ENCODE assay signal across 21 cellular contexts in the genomic region with DNA sequence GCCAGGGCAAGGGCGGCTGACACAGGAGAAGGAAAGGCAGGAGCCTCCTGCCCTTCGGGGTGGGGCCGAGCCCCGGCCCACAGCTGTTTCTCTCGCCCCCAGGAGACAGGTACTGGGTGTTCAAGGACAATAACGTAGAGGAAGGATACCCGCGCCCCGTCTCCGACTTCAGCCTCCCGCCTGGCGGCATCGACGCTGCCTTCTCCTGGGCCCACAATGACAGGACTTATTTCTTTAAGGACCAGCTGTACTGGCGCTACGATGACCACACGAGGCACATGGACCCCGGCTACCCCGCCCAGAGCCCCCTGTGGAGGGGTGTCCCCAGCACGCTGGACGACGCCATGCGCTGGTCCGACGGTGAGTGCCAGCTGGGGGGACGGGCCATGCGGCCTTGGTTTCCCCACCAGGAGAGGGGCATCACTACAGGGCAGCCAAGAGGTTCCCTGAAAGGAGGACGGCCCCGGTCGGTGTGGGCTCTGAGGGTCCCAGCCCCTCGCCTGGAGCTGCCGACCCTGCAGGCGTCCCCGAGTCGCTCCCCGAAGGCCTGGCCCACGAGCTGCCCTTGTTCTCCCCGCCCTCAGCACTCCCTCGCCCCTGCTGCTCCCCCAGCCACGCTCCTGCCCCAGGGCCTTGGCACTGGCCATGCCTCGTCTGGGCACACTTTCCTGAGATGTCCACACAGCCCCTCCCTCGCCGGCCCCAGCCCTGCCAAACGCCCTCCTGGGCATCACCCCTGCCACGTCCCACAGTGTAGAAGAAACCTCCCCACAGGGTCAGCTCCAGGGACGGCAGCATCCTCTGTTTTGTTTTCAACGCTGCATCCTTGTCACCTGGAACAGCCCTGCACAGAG. TPM values are rescaled to one million over a fixed set of nuclear protein-coding genes. Genes with fewer than 3 reads are reported as not detected.
DNase-seq lines count a peak whose midpoint lies in the region; ATAC-seq and TF ChIP-seq lines count a peak whose summit lies in the region.
"Had no signal": no experiment of that assay in that cellular context is flagged by ENCODE, and none has a peak within 500 bp of the region (broad histone marks: within the 10 kb centered on the region; RNA-seq: fewer than 3 reads in every experiment).

No MANE protein-coding gene starts in this region.

- no peaks in the 10 kb centered on the region for H3K27me3 Mint-ChIP-seq in chondrocyte (ENCODE audit: low read depth)
- H3K27me3 Mint-ChIP-seq: B cell; CD4-positive, alpha-beta memory T cell; CD4-positive, CD25-positive, alpha-beta regulatory T cell had no signal

- H3K9me3 ChIP-seq in BLaER1 (no peaks in the 10 kb centered on the region), HEK293 (ENCODE audit: control insufficient read depth, insufficient read depth, low read depth, low read length) (no peaks in the 10 kb centered on the region), osteoblast (ENCODE audit: low read depth, low read length) (no peaks in the 10 kb centered on the region)
- H3K9me3 ChIP-seq: A549 had no signal

- H3K27ac Mint-ChIP-seq in chondrocyte (ENCODE audit: unreplicated experiment), result no peak overlapping the region
- H3K27ac Mint-ChIP-seq: B cell; CD4-positive, alpha-beta memory T cell; CD4-positive, CD25-positive, alpha-beta regulatory T cell; CD8-positive, alpha-beta memory T cell had no signal

- peaks cover 32% of the 10 kb centered on the region for H3K36me3 ChIP-seq in BLaER1
- peaks cover 0 to 3% of the 10 kb centered on the region in 2 experiments; a peak in 1 of 3 replicates for H3K36me3 ChIP-seq in HEK293 (ENCODE audit: control insufficient read depth in 2 of 2, insufficient read depth in 1 of 2, low read length in 2 of 2)
- H3K36me3 ChIP-seq in osteoblast (ENCODE audit: insufficient read depth, low read length), result no peaks in the 10 kb centered on the region

- H3K4me2 ChIP-seq in BLaER1 (peak overlapping the region; percentile 93; the same call in 1 of the 2 replicates), osteoblast (ENCODE audit: insufficient read depth, low read length) (no peak overlapping the region)

- H3K4me3 ChIP-seq in BLaER1 (no peak overlapping the region), HEK293 (ENCODE audit: low read depth, low read length) (no peak overlapping the region), osteoblast (ENCODE audit: insufficient read depth, low read length) (no peak overlapping the region)
- H3K4me3 ChIP-seq: A549, GM12878 had no signal

- peak; percentile 82 for DNase-seq in chondrocyte (ENCODE audit: low spot score)
- peak; percentile 30 for DNase-seq in osteoblast (ENCODE audit: insufficient read length, low spot score, missing footprints)
- DNase-seq in SKM-1 (lab: John Stamatoyannopoulos, UW; ENCODE audit: unreplicated experiment), result no peak
- no peak for DNase-seq in activated effector memory CD4-positive, alpha-beta T cell treated with anti-CD3 and anti-CD28 coated beads, Interleukin-2, amount 50 U/mL, for 16 hours
- DNase-seq in GM10248 (ENCODE audit: extremely low spot score), result no peak
- DNase-seq: AML-193; C1 segment of cervical spinal cord; CD4-positive, alpha-beta memory T cell; CD4-positive, CD25-positive, alpha-beta regulatory T cell; CD8-positive, alpha-beta memory T cell; COR-L47; DMS79 treated with DMSO at 0.1 percent for 48 hours; GF-D8 had no signal

- H4K20me1 ChIP-seq in BLaER1, result peaks cover 13% of the 10 kb centered on the region
- no peaks in the 10 kb centered on the region for H4K20me1 ChIP-seq in osteoblast (ENCODE audit: insufficient read depth, low read length)

- no peaks in the 10 kb centered on the region for H3K36me3 Mint-ChIP-seq in chondrocyte (ENCODE audit: low read depth)
- H3K36me3 Mint-ChIP-seq: CD4-positive, alpha-beta memory T cell; CD4-positive, CD25-positive, alpha-beta regulatory T cell; CD8-positive, alpha-beta memory T cell had no signal

- CTCF ChIA-PET in HEK293 (lab: Yijun Ruan, JAX) (no interaction called here), GM10248 (lab: Yijun Ruan, JAX) (no interaction called here)

- POLR2A ChIA-PET in HEK293 (lab: Yijun Ruan, JAX), result no interaction called here
- POLR2A ChIA-PET in GM10248 (lab: Yijun Ruan, JAX), result no interaction called here

- H3K27me3 ChIP-seq in BLaER1, result no peaks in the 10 kb centered on the region
- H3K27me3 ChIP-seq in osteoblast (ENCODE audit: insufficient read depth, low read length), result no peaks in the 10 kb centered on the region

- H3K27ac ChIP-seq in BLaER1, result no peak overlapping the region
- no peak overlapping the region for H3K27ac ChIP-seq in HEK293 (ENCODE audit: extremely low read depth, low read depth, low read length)
- no peak overlapping the region for H3K27ac ChIP-seq in osteoblast (ENCODE audit: low read depth, low read length)
- H3K27ac ChIP-seq: 22Rv1 had no signal

- H3K9ac ChIP-seq in BLaER1, result no peak overlapping the region

- no peak overlapping the region for H2AFZ ChIP-seq in osteoblast (ENCODE audit: low read length)

- H3K9me3 Mint-ChIP-seq in chondrocyte (ENCODE audit: low read depth), result no peaks in the 10 kb centered on the region
- H3K9me3 Mint-ChIP-seq: CD4-positive, alpha-beta memory T cell; CD4-positive, CD25-positive, alpha-beta regulatory T cell; CD8-positive, alpha-beta memory T cell had no signal

- H3K4me3 Mint-ChIP-seq in chondrocyte (ENCODE audit: unreplicated experiment), result no peak overlapping the region
- H3K4me3 Mint-ChIP-seq: B cell; CD14-positive monocyte; CD4-positive, alpha-beta memory T cell; CD4-positive, CD25-positive, alpha-beta regulatory T cell; CD8-positive, alpha-beta memory T cell had no signal

- no peaks in the 10 kb centered on the region for H3K4me1 Mint-ChIP-seq in chondrocyte (ENCODE audit: low read depth)
- H3K4me1 Mint-ChIP-seq: CD4-positive, alpha-beta memory T cell; CD4-positive, CD25-positive, alpha-beta regulatory T cell; CD8-positive, alpha-beta memory T cell had no signal

- TF ChIP-seq CTCF in HEK293 (tag by site-specific recombination; IDR thresholded peaks at IDR 0.05) (no peak), chondrocyte (IDR thresholded peaks at IDR 0.05) (no peak), osteoblast (IDR thresholded peaks at IDR 0.05; ENCODE audit: extremely low read depth, low read depth, low read length) (no peak), GM10248 (IDR thresholded peaks at IDR 0.05; ENCODE audit: control extremely low read depth, extremely low read depth, low read depth, missing control alignments) (no peak)

- ATAC-seq in GM19351 (IDR thresholded peaks at IDR 0.05; ENCODE audit: unreplicated experiment), result no peak
- ATAC-seq: GM12878 had no signal

- peaks cover 53% of the 10 kb centered on the region for H3K4me1 ChIP-seq in BLaER1
- H3K4me1 ChIP-seq in HEK293 (ENCODE audit: control insufficient read depth, insufficient read depth, low read length), result no peaks in the 10 kb centered on the region
- H3K4me1 ChIP-seq in osteoblast (ENCODE audit: insufficient read depth, low read length), result peaks cover 6% of the 10 kb centered on the region

- no peaks in the 10 kb centered on the region for H3K79me2 ChIP-seq in osteoblast (ENCODE audit: insufficient read depth, low read length)

TF ChIP-seq in HEK293, 187 proteins besides CTCF, POLR2A, EP300 and RAD21:
- TF ChIP-seq ZBTB26 (tag by site-specific recombination; optimal IDR thresholded peaks at IDR 0.05), result no peak
- TF ChIP-seq ZNF146 (tag by site-specific recombination; IDR thresholded peaks at IDR 0.05), result no peak
- peak; percentile 88 for TF ChIP-seq ZNF623 (tag by site-specific recombination; IDR thresholded peaks at IDR 0.05)
TF ChIP-seq in HEK293: peak in this region for 1.

RNA-seq across cellular contexts. Expression of gene MMP17, which starts 21.7 kb away (rescaled TPM):
- total RNA-seq in chondrocyte, result 1.3 to 2.4 TPM (median 1.3 TPM) in 3 replicates
- 10.5 and 11.2 TPM in 2 replicates for total RNA-seq in osteoblast
- total RNA-seq: CD4-positive, CD25-positive, alpha-beta regulatory T cell had no signal

RNA-seq across cellular contexts. Expression of gene ULK1, which starts 44.5 kb away (rescaled TPM):
- total RNA-seq in chondrocyte, result 54.2 to 65.7 TPM (median 56.1 TPM) in 3 replicates
- 13.3 and 14.1 TPM in 2 replicates for total RNA-seq in osteoblast

Comparison
In these comparisons a context has a peak if more than half of its experiments do, and no peak if none do; other contexts are left out.
1. DNase-seq: peak in chondrocyte (single experiment) and osteoblast (single experiment); none in SKM-1 (single experiment), activated effector memory CD4-positive, alpha-beta T cell treated with anti-CD3 and anti-CD28 coated beads, Interleukin-2, amount 50 U/mL, for 16 hours (single experiment) and GM10248 (single experiment).